In the genomic region with DNA sequence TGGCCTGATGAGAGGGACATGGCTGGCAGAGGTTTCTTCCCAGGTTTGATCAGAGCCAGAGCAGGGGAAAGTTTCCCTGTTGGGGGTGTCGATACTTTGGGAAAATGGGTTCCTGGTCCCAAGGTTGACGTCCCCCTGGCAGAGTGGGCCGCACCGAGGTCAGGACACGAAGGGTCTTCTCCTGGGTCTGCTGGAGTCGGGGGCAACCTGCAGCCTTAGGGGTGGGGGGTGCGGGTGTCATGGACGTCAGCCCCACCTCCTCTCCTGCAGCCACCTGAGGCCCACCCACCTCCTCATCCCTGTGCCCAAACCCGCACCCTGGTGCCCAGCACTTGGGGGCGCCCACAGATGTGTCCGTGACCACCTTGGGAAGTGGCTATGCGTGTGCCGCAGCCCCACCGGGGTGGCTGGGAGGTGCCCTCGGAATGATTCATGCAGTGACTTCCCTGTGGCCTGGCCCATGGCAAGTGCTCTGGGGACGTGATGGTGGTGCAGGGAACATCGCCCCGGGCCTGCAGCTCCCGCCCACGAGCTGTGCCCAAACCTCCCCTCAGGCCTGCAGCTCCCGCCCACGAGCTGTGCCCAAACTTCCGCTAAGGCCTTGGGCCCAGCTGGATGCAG, we compare ENCODE assay signal across 15 cellular contexts.
"Had no signal": no experiment of that assay in that cellular context is flagged by ENCODE, and none has a peak within 500 bp of the region (broad histone marks: within the 10 kb centered on the region; RNA-seq: fewer than 3 reads in every experiment).

No MANE protein-coding gene starts in this region.

- H3K27me3 ChIP-seq: neural progenitor cell had no signal

- FAIRE-seq: frontal cortex had no signal

- H3K79me2 ChIP-seq: parathyroid adenoma had no signal

- H3K4me3 ChIP-seq: neural progenitor cell had no signal

- H3K4me1 ChIP-seq: parathyroid adenoma had no signal

- H3K9ac ChIP-seq: neural progenitor cell, parathyroid adenoma had no signal

- DNase-seq: activated CD8-positive, alpha-beta memory T cell treated with anti-CD3 and anti-CD28 coated beads, Interleukin-2, amount 50 U/mL, for 4 hours; activated CD8-positive, alpha-beta T cell treated with anti-CD3 and anti-CD28 coated beads for 36 hours; central memory CD4-positive, alpha-beta T cell; cortex of kidney; effector CD8-positive, alpha-beta T cell; islet precursor cell; left ventricle myocardium superior; stimulated activated CD4-positive, alpha-beta T cell treated with anti-CD3 and anti-CD28 coated beads, Interleukin-1b, Interleukin-23, amount 100 ng/mL, for 48 hours; T-cell; T1000 had no signal

- H3K27ac ChIP-seq: neural progenitor cell, parathyroid adenoma, tibial nerve had no signal

- H3K36me3 ChIP-seq: tibial nerve had no signal

- H2AFZ ChIP-seq: neural progenitor cell, parathyroid adenoma had no signal

- H3K4me2 ChIP-seq: neural progenitor cell had no signal

- ATAC-seq: activated CD8-positive, alpha-beta T cell treated with anti-CD3 and anti-CD28 coated beads for 36 hours; left ventricle myocardium superior; stimulated activated memory B cell treated with anti-CD40 and anti-IgM and Interleukin-4, amounts not matched to agents 10 μg/mL and 1 μg/mL and 100 μg/mL, for 72 hours; T-cell had no signal
